ENCODE assay signal across 1 cellular context in the genomic region with DNA sequence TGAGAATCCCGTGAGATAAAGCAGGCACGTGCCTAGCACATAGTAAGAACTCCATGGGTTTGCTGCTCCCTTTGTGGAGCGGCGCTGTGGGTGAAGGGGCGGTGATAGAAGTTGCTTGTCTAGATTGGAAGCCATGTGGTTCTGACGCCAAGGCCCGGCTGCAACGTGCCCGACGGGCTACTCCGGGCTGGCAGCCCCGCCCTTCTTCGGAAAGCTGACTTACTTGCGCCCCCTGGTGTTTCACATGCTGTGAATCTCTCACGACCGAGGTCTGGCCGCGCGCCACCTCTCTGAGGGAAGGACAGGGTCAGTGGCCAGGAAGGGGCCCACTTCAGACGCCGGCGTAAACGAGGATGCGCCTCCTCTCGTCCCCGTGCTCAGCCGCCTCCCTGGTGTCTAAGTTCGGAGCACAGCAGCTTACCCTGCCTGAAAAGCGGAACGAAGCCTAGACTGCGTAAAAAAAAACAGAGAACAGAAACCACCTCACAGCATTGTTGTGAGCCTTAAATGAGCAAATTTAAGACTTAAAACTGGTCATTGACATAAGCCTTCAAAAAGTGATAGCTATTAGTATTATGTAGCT.
TF ChIP-seq lines count a peak whose summit lies in the region.

No MANE protein-coding gene starts in this region.

TF ChIP-seq in HepG2, 621 proteins besides CTCF, POLR2A, EP300 and RAD21 (continued from another document):
- TF ChIP-seq ZNF17 (CRISPR knock-in tag; IDR thresholded peaks at IDR 0.05) (no peak), NFKBIZ (CRISPR knock-in tag; IDR thresholded peaks at IDR 0.05) (no peak), SIN3A (IDR thresholded peaks at IDR 0.05; ENCODE audit: borderline replicate concordance, low read depth, low read length) (peak; percentile 48; the same call in 1 of the 2 replicates), ZNF33B (CRISPR knock-in tag; IDR thresholded peaks at IDR 0.05) (0 out of 2 replicates have a peak, but pooled peaks have one; percentile 52), CC2D1A (CRISPR knock-in tag; IDR thresholded peaks at IDR 0.05) (0 out of 2 replicates have a peak, but pooled peaks have one; percentile 71), ZNF547 (CRISPR knock-in tag; IDR thresholded peaks at IDR 0.05) (no peak), PLRG1 (conservative IDR thresholded peaks at IDR 0.05) (no peak), POLR2G (IDR thresholded peaks at IDR 0.05; ENCODE audit: low read depth, low read length) (peak; percentile 20; the same call in 1 of the 2 replicates), ATF7-NPFF (CRISPR knock-in tag; IDR thresholded peaks at IDR 0.05; ENCODE audit: low read depth) (0 out of 2 replicates have a peak, but pooled peaks have one; percentile 59)
- TF ChIP-seq, protein P1, sequence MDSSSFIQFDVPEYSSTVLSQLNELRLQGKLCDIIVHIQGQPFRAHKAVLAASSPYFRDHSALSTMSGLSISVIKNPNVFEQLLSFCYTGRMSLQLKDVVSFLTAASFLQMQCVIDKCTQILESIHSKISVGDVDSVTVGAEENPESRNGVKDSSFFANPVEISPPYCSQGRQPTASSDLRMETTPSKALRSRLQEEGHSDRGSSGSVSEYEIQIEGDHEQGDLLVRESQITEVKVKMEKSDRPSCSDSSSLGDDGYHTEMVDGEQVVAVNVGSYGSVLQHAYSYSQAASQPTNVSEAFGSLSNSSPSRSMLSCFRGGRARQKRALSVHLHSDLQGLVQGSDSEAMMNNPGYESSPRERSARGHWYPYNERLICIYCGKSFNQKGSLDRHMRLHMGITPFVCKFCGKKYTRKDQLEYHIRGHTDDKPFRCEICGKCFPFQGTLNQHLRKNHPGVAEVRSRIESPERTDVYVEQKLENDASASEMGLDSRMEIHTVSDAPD (CRISPR knock-in tag; IDR thresholded peaks at IDR 0.05), result peak; percentile 33; the same call in 1 of the 2 replicates
- TF ChIP-seq, protein P2, sequence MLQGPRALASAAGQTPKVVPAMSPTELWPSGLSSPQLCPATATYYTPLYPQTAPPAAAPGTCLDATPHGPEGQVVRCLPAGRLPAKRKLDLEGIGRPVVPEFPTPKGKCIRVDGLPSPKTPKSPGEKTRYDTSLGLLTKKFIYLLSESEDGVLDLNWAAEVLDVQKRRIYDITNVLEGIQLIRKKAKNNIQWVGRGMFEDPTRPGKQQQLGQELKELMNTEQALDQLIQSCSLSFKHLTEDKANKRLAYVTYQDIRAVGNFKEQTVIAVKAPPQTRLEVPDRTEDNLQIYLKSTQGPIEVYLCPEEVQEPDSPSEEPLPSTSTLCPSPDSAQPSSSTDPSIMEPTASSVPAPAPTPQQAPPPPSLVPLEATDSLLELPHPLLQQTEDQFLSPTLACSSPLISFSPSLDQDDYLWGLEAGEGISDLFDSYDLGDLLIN (CRISPR knock-in tag; IDR thresholded peaks at IDR 0.05; ENCODE audit: borderline replicate concordance), result no peak
- TF ChIP-seq, protein P3, sequence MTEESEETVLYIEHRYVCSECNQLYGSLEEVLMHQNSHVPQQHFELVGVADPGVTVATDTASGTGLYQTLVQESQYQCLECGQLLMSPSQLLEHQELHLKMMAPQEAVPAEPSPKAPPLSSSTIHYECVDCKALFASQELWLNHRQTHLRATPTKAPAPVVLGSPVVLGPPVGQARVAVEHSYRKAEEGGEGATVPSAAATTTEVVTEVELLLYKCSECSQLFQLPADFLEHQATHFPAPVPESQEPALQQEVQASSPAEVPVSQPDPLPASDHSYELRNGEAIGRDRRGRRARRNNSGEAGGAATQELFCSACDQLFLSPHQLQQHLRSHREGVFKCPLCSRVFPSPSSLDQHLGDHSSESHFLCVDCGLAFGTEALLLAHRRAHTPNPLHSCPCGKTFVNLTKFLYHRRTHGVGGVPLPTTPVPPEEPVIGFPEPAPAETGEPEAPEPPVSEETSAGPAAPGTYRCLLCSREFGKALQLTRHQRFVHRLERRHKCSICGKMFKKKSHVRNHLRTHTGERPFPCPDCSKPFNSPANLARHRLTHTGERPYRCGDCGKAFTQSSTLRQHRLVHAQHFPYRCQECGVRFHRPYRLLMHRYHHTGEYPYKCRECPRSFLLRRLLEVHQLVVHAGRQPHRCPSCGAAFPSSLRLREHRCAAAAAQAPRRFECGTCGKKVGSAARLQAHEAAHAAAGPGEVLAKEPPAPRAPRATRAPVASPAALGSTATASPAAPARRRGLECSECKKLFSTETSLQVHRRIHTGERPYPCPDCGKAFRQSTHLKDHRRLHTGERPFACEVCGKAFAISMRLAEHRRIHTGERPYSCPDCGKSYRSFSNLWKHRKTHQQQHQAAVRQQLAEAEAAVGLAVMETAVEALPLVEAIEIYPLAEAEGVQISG (CRISPR knock-in tag; IDR thresholded peaks at IDR 0.05), result peak; percentile 52
- TF ChIP-seq, protein P4, sequence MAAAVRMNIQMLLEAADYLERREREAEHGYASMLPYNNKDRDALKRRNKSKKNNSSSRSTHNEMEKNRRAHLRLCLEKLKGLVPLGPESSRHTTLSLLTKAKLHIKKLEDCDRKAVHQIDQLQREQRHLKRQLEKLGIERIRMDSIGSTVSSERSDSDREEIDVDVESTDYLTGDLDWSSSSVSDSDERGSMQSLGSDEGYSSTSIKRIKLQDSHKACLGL (CRISPR knock-in tag; IDR thresholded peaks at IDR 0.05), result peak; percentile 80; the same call in 1 of the 2 replicates
- TF ChIP-seq, protein P5, sequence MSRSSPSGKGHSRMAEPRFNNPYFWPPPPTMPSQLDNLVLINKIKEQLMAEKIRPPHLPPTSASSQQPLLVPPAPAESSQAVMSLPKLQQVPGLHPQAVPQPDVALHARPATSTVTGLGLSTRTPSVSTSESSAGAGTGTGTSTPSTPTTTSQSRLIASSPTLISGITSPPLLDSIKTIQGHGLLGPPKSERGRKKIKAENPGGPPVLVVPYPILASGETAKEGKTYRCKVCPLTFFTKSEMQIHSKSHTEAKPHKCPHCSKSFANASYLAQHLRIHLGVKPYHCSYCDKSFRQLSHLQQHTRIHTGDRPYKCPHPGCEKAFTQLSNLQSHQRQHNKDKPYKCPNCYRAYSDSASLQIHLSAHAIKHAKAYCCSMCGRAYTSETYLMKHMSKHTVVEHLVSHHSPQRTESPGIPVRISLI (CRISPR knock-in tag; IDR thresholded peaks at IDR 0.05; ENCODE audit: borderline replicate concordance), result no peak; the same call in 1 of the 2 replicates
- TF ChIP-seq, protein P6, sequence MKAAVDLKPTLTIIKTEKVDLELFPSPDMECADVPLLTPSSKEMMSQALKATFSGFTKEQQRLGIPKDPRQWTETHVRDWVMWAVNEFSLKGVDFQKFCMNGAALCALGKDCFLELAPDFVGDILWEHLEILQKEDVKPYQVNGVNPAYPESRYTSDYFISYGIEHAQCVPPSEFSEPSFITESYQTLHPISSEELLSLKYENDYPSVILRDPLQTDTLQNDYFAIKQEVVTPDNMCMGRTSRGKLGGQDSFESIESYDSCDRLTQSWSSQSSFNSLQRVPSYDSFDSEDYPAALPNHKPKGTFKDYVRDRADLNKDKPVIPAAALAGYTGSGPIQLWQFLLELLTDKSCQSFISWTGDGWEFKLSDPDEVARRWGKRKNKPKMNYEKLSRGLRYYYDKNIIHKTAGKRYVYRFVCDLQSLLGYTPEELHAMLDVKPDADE (CRISPR knock-in tag; IDR thresholded peaks at IDR 0.05), result no peak
